ENCODE assay signal across 8 cellular contexts in the genomic region with DNA sequence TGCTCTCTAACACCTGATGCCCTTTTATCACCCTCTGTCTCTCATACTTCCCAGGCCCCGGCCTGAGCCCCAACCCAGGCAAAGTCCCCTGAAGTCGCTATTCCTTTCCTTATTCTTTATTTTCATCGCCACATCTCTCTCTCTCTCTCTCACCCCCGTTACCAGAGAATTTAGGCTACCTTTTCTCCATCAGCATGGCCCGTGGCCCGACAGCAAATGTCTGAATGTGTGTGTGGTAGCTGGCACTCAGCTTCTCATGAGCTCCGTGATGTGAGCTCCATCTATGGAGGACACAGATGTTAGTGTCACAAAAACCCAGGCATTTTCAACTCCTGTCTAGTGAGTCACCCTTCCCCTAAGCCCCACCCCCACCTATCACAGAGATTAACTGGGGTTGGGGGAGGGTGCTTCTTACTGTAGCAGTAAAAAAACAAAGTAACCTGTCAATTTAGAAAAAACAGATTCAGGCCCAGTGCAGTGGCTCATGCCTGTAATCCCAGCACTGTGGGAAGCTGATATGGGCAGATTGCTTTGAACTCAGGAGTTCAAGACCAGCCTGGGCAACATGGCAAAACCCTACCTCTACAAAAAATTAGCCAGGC. TPM values are rescaled to one million over a fixed set of nuclear protein-coding genes. Genes with fewer than 3 reads are reported as not detected.
DNase-seq lines count a peak whose midpoint lies in the region; ATAC-seq and TF ChIP-seq lines count a peak whose summit lies in the region.

No MANE protein-coding gene starts in this region.

- ATAC-seq in psoas muscle, result peak in 3 of 4 donors; percentile 33 to 46 (median 43)

- intact Hi-C loops in psoas muscle (cut with DNase I), result no loop called here

- TF ChIP-seq CTCF in endothelial cell (IDR thresholded peaks at IDR 0.05; ENCODE audit: unreplicated experiment) (no peak), psoas muscle (IDR thresholded peaks at IDR 0.05) (no peak)

- peaks cover 9% of the 10 kb centered on the region for H3K27me3 Mint-ChIP-seq in endothelial cell (ENCODE audit: unreplicated experiment)

- H3K36me3 ChIP-seq in psoas muscle (ENCODE audit: insufficient read depth in 1 of 2, low read depth in 1 of 2), result no peaks in the 10 kb centered on the region

- no peaks in the 10 kb centered on the region for H3K27me3 ChIP-seq in psoas muscle (ENCODE audit: insufficient read depth in 3 of 3, low read length in 2 of 3)

- DNase-seq in DMS153 (lab: John Stamatoyannopoulos, UW) (peak; percentile 12), DMS153 treated with DMSO at 0.1 percent for 48 hours (lab: John Stamatoyannopoulos, UW; ENCODE audit: unreplicated experiment) (no peak), M059J (ENCODE audit: low read depth) (peak; percentile 92), endothelial cell (ENCODE audit: low spot score) (no peak), psoas muscle (no peak), NCI-H446 treated with DMSO at 0.1 percent for 48 hours (lab: John Stamatoyannopoulos, UW) (no peak), mesenteric fat pad (ENCODE audit: low spot score) (no peak)
- peak; percentile 80 to 83 for DNase-seq in activated CD4-positive, alpha-beta T cell treated with anti-CD3 and anti-CD28 coated beads, Interleukin-2, amount 50 U/mL, for 4 hours

- peak overlapping the region; percentile 47 for H3K4me3 Mint-ChIP-seq in endothelial cell (ENCODE audit: unreplicated experiment)

- H3K4me1 Mint-ChIP-seq in endothelial cell (ENCODE audit: unreplicated experiment), result peaks cover 37% of the 10 kb centered on the region

- no peak overlapping the region for H3K4me3 ChIP-seq in psoas muscle

- H3K27ac ChIP-seq in psoas muscle, result no peak overlapping the region

- H3K36me3 Mint-ChIP-seq in endothelial cell (ENCODE audit: low read depth, unreplicated experiment), result peaks cover 3% of the 10 kb centered on the region

- 75 to 88% (median 83%) methylated on average over 7 of the region's 7 CpGs for WGBS in psoas muscle, 3 donors

- peak overlapping the region; percentile 89 for H3K27ac Mint-ChIP-seq in endothelial cell (ENCODE audit: unreplicated experiment)

- no peaks in the 10 kb centered on the region for H3K9me3 ChIP-seq in psoas muscle

- H3K4me1 ChIP-seq in psoas muscle, result peaks cover 4% of the 10 kb centered on the region

- no peaks in the 10 kb centered on the region for H3K9me3 Mint-ChIP-seq in endothelial cell (ENCODE audit: unreplicated experiment)

RNA-seq across cellular contexts. Expression of a gene that starts 53.8 kb away (rescaled TPM):
- total RNA-seq in M059J (2014; rRNA removed; shearing (Covaris generic)), result 2.1 and 6.8 TPM in 2 replicates
- total RNA-seq in endothelial cell (ENCODE audit: unreplicated experiment) (8.1 TPM), psoas muscle (1 to 10 TPM; 1.8 to 6.3 (median 3.3) TPM), mesenteric fat pad (5.8 TPM)
- polyA plus RNA-seq in psoas muscle, result 1 to 10 TPM; 4.6 to 8.2 (median 8.0) TPM

Comparison
In these comparisons a context has a peak if more than half of its experiments do, and no peak if none do; other contexts are left out.
1. DNase-seq: peak in DMS153 (single experiment), M059J (single experiment) and activated CD4-positive, alpha-beta T cell treated with anti-CD3 and anti-CD28 coated beads, Interleukin-2, amount 50 U/mL, for 4 hours (2 of 2); none in DMS153 treated with DMSO at 0.1 percent for 48 hours (single experiment), endothelial cell (single experiment), psoas muscle (0 of 2), NCI-H446 treated with DMSO at 0.1 percent for 48 hours (single experiment) and mesenteric fat pad (single experiment).